27 cellular contexts compared by ENCODE assay signal in genomic region chr3:24023249-24023648, GRCh38.
"Had no signal": no experiment of that assay in that cellular context is flagged by ENCODE, and none has a peak within 500 bp of the region (broad histone marks: within the 10 kb centered on the region; RNA-seq: fewer than 3 reads in every experiment).

No MANE protein-coding gene starts in this region.

- H3K4me3 Mint-ChIP-seq: activated B cell treated with CpG ODN at 0.5 μM for 24 hours; activated CD4-positive, alpha-beta memory T cell treated with anti-CD3 and anti-CD28 coated beads for 36 hours; activated CD4-positive, alpha-beta T cell treated with anti-CD3 and anti-CD28 coated beads, Interleukin-2, amount 10 ng/mL, durations not matched to agents 24 days and 14 days; activated naive CD4-positive, alpha-beta T cell treated with anti-CD3 and anti-CD28 coated beads for 36 hours; activated naive CD8-positive, alpha-beta T cell; activated T-cell treated with anti-CD3 and anti-CD28 coated beads, Interleukin-2, amount 50 U/mL, for 4 hours; activated T-helper 17 cell treated with anti-CD3 and anti-CD28 coated beads, Interleukin-2, amount 50 U/mL, for 72 hours; brain; central memory CD8-positive, alpha-beta T cell; T-cell had no signal

- H3K9me3 Mint-ChIP-seq: activated B cell treated with CpG ODN at 0.5 μM for 24 hours; activated CD4-positive, alpha-beta memory T cell treated with anti-CD3 and anti-CD28 coated beads for 36 hours; activated CD4-positive, alpha-beta T cell treated with anti-CD3 and anti-CD28 coated beads, Interleukin-2, amount 10 ng/mL, durations not matched to agents 24 days and 14 days; activated naive CD4-positive, alpha-beta T cell treated with anti-CD3 and anti-CD28 coated beads for 36 hours; activated T-cell treated with anti-CD3 and anti-CD28 coated beads, Interleukin-2, amount 50 U/mL, for 4 hours; activated T-helper 17 cell treated with anti-CD3 and anti-CD28 coated beads, Interleukin-2, amount 50 U/mL, for 72 hours; central memory CD8-positive, alpha-beta T cell; T-cell had no signal

- DNase-seq: activated B cell treated with CpG ODN at 0.5 μM for 24 hours; activated CD4-positive, alpha-beta memory T cell treated with anti-CD3 and anti-CD28 coated beads for 36 hours; activated CD4-positive, alpha-beta T cell treated with anti-CD3 and anti-CD28 coated beads for 1 hour; activated CD4-positive, alpha-beta T cell treated with anti-CD3 and anti-CD28 coated beads, Interleukin-2, amount 10 ng/mL, durations not matched to agents 24 days and 14 days; activated CD8-positive, alpha-beta memory T cell treated with anti-CD3 and anti-CD28 coated beads for 24 hours; activated gamma-delta T cell; activated naive CD4-positive, alpha-beta T cell treated with anti-CD3 and anti-CD28 coated beads for 36 hours; activated T-cell treated with anti-CD3 and anti-CD28 coated beads, Interleukin-2, amount 50 U/mL, for 4 hours; amygdala; cortex of kidney; dorsolateral prefrontal cortex; KBM-7; NCI-H1048; NCI-H1417 treated with DMSO at 0.1 percent for 48 hours; NCI-H345; NCI-H524; OCI-M1; RPMI8226; T-cell; T-helper 2 cell; T1000 had no signal

- H3K27me3 Mint-ChIP-seq: activated B cell treated with CpG ODN at 0.5 μM for 24 hours; activated CD4-positive, alpha-beta memory T cell treated with anti-CD3 and anti-CD28 coated beads for 36 hours; activated naive CD8-positive, alpha-beta T cell; activated T-helper 17 cell treated with anti-CD3 and anti-CD28 coated beads, Interleukin-2, amount 50 U/mL, for 72 hours had no signal

- ATAC-seq: activated T-cell treated with anti-CD3 and anti-CD28 coated beads, Interleukin-2, amount 50 U/mL, for 4 hours; activated T-helper 17 cell treated with anti-CD3 and anti-CD28 coated beads, Interleukin-2, amount 50 U/mL, for 72 hours; Panc1; Right ventricle myocardium inferior; T-cell had no signal

- H3K27ac Mint-ChIP-seq: activated B cell treated with CpG ODN at 0.5 μM for 24 hours; activated CD4-positive, alpha-beta memory T cell treated with anti-CD3 and anti-CD28 coated beads for 36 hours; activated CD4-positive, alpha-beta T cell treated with anti-CD3 and anti-CD28 coated beads, Interleukin-2, amount 10 ng/mL, durations not matched to agents 24 days and 14 days; activated naive CD4-positive, alpha-beta T cell treated with anti-CD3 and anti-CD28 coated beads for 36 hours; activated naive CD8-positive, alpha-beta T cell; activated T-helper 17 cell treated with anti-CD3 and anti-CD28 coated beads, Interleukin-2, amount 50 U/mL, for 72 hours; brain; T-cell had no signal

- H3K4me1 Mint-ChIP-seq: activated B cell treated with CpG ODN at 0.5 μM for 24 hours; activated CD4-positive, alpha-beta T cell treated with anti-CD3 and anti-CD28 coated beads, Interleukin-2, amount 10 ng/mL, durations not matched to agents 24 days and 14 days; activated T-helper 17 cell treated with anti-CD3 and anti-CD28 coated beads, Interleukin-2, amount 50 U/mL, for 72 hours; central memory CD8-positive, alpha-beta T cell; T-cell had no signal

- H3K36me3 Mint-ChIP-seq: activated CD4-positive, alpha-beta memory T cell treated with anti-CD3 and anti-CD28 coated beads for 36 hours; activated naive CD8-positive, alpha-beta T cell; brain; T-cell had no signal
